Comparison of ENCODE assay signal across 8 cellular contexts in genomic region chr20:47272893-47273590, GRCh38.
DNase-seq lines count a peak whose midpoint lies in the region; ATAC-seq, FAIRE-seq and TF ChIP-seq lines count a peak whose summit lies in the region.

No MANE protein-coding gene starts in this region.

- no peak for TF ChIP-seq EP300 in sigmoid colon (IDR thresholded peaks at IDR 0.05)

- intact Hi-C loops in right cardiac atrium (cut with DNase I) (loop anchor here (2.0 to 10.0 kb wide), 4 partner anchors 112 to 362 kb away; no protein-coding TSS in a partner anchor), sigmoid colon (cut with DNase I) (loop anchor here (1.0 to 10.0 kb wide), 6 partner anchors 44 to 518 kb away; partner anchors contain the start of gene NCOA3)

- POLR2A ChIA-PET in activated naive CD8-positive, alpha-beta T cell treated with anti-CD3 and anti-CD28 coated beads, Interleukin-2, amount 10 ng/mL, durations not matched to agents 7 days and 5 days (lab: Charles Lee): interaction anchor here (0.7 to 2.3 kb wide), 6 partner anchors 14 to 348 kb away, joined by 3 to 16 read pairs (median 3); no protein-coding TSS in a partner anchor

- H3K36me3 ChIP-seq in sigmoid colon: peaks cover 0 to 34% (median 13%) of the 10 kb centered on the region in 4 donors

- peak in 1 of 2 donors; percentile 11 for TF ChIP-seq POLR2A in sigmoid colon (IDR thresholded peaks at IDR 0.05)

- peak; percentile 72 for FAIRE-seq in RCC 7860 (lab: Jason Lieb, UNC)

- H3K27me3 ChIP-seq in right cardiac atrium (ENCODE audit: control insufficient read depth, insufficient read depth) (no peaks in the 10 kb centered on the region), sigmoid colon (no peaks in the 10 kb centered on the region)

- H3K27ac Mint-ChIP-seq in activated naive CD8-positive, alpha-beta T cell treated with anti-CD3 and anti-CD28 coated beads, Interleukin-2, amount 10 ng/mL, durations not matched to agents 7 days and 5 days: peak overlapping the region; percentile 52

- H3K27ac ChIP-seq in right cardiac atrium (ENCODE audit: low read length): no peak overlapping the region
- peak overlapping the region; percentile 75 to 84 (median 80) for H3K27ac ChIP-seq in sigmoid colon

- no peaks in the 10 kb centered on the region for H3K9me3 ChIP-seq in right cardiac atrium (ENCODE audit: control insufficient read depth, low read length)
- H3K9me3 ChIP-seq in sigmoid colon: no peaks in the 10 kb centered on the region

- H3K4me1 ChIP-seq in right cardiac atrium (ENCODE audit: control insufficient read depth, insufficient read depth, low read length): no peaks in the 10 kb centered on the region
- H3K4me1 ChIP-seq in sigmoid colon: peaks cover 0 to 54% (median 38%) of the 10 kb centered on the region in 4 donors

- H3K4me3 Mint-ChIP-seq in activated naive CD8-positive, alpha-beta T cell treated with anti-CD3 and anti-CD28 coated beads, Interleukin-2, amount 10 ng/mL, durations not matched to agents 7 days and 5 days: no peak overlapping the region

- H3K4me1 Mint-ChIP-seq in activated naive CD8-positive, alpha-beta T cell treated with anti-CD3 and anti-CD28 coated beads, Interleukin-2, amount 10 ng/mL, durations not matched to agents 7 days and 5 days: peaks cover 33% of the 10 kb centered on the region

- WGBS in right cardiac atrium: 86% methylated on average over 8 of the region's 8 CpGs
- 90 to 91% methylated on average over 8 of the region's 8 CpGs for WGBS in sigmoid colon, 2 donors

- peak; percentile 31 for DNase-seq in ELF-1 (ENCODE audit: low read depth, low spot score)
- peak; percentile 5 for DNase-seq in KG1 (lab: John Stamatoyannopoulos, UW)
- peak; percentile 65 for DNase-seq in RCC 7860 (ENCODE audit: low spot score)
- no peak for DNase-seq in activated naive CD8-positive, alpha-beta T cell treated with anti-CD3 and anti-CD28 coated beads, Interleukin-2, amount 10 ng/mL, durations not matched to agents 7 days and 5 days
- DNase-seq in right cardiac atrium: no peak
- DNase-seq in sigmoid colon: peak; percentile 71

- TF ChIP-seq CTCF in sigmoid colon (IDR thresholded peaks at IDR 0.05): peak; percentile 83 to 97 (median 96)

- H3K4me3 ChIP-seq in right cardiac atrium (ENCODE audit: low read length) (no peak overlapping the region), sigmoid colon (no peak overlapping the region)

- no peaks in the 10 kb centered on the region for H3K27me3 Mint-ChIP-seq in activated naive CD8-positive, alpha-beta T cell treated with anti-CD3 and anti-CD28 coated beads, Interleukin-2, amount 10 ng/mL, durations not matched to agents 7 days and 5 days

- no peaks in the 10 kb centered on the region for H3K9me3 Mint-ChIP-seq in activated naive CD8-positive, alpha-beta T cell treated with anti-CD3 and anti-CD28 coated beads, Interleukin-2, amount 10 ng/mL, durations not matched to agents 7 days and 5 days

- H3K36me3 Mint-ChIP-seq in activated naive CD8-positive, alpha-beta T cell treated with anti-CD3 and anti-CD28 coated beads, Interleukin-2, amount 10 ng/mL, durations not matched to agents 7 days and 5 days: peaks cover 26% of the 10 kb centered on the region

- ATAC-seq in activated naive CD8-positive, alpha-beta T cell treated with anti-CD3 and anti-CD28 coated beads, Interleukin-2, amount 10 ng/mL, durations not matched to agents 7 days and 5 days (ENCODE audit: low read depth): peak; percentile 57
- ATAC-seq in right cardiac atrium (peak; percentile 50 to 72), HG02938 (IDR thresholded peaks at IDR 0.05; ENCODE audit: unreplicated experiment) (no peak), HG03135 (IDR thresholded peaks at IDR 0.05; ENCODE audit: unreplicated experiment) (no peak)

Comparison
In these comparisons a context has a peak if more than half of its experiments do, and no peak if none do; other contexts are left out.
1. DNase-seq: peak in ELF-1 (single experiment), KG1 (single experiment), RCC 7860 (single experiment) and sigmoid colon (single experiment); none in activated naive CD8-positive, alpha-beta T cell treated with anti-CD3 and anti-CD28 coated beads, Interleukin-2, amount 10 ng/mL, durations not matched to agents 7 days and 5 days (single experiment) and right cardiac atrium (0 of 3).
2. ATAC-seq: peak in activated naive CD8-positive, alpha-beta T cell treated with anti-CD3 and anti-CD28 coated beads, Interleukin-2, amount 10 ng/mL, durations not matched to agents 7 days and 5 days (single experiment) and right cardiac atrium (2 of 2); none in HG02938 (single experiment) and HG03135 (single experiment).